ENCODE assay signal across 16 cellular contexts in genomic region chr15:73941449-73941848, GRCh38. TPM values are rescaled to one million over a fixed set of nuclear protein-coding genes. Genes with fewer than 3 reads are reported as not detected.
A peak's percentile ranks its signal among the peaks of the same experiment; 100 is the strongest.
DNase-seq lines count a peak whose midpoint lies in the region; ATAC-seq and TF ChIP-seq lines count a peak whose summit lies in the region.
"Had no signal": no experiment of that assay in that cellular context is flagged by ENCODE, and none has a peak within 500 bp of the region (broad histone marks: within the 10 kb centered on the region; RNA-seq: fewer than 3 reads in every experiment).

No MANE protein-coding gene starts in this region.

- CTCF ChIA-PET in activated CD8-positive, alpha-beta memory T cell treated with anti-CD3 and anti-CD28 coated beads, Interleukin-2, amount 10 ng/mL, durations not matched to agents 7 days and 5 days (lab: Charles Lee): interaction anchor here (1.0 to 6.2 kb wide), 4 partner anchors 13 to 107 kb away, joined by 3 to 46 read pairs (median 3); partner anchors contain the start of gene LOXL1

- H3K9me2 ChIP-seq in MM.1S (replicated peaks; ENCODE audit: insufficient read depth, low read length): no peaks in the 10 kb centered on the region

- intact Hi-C loops in posterior vena cava (cut with DNase I): no loop called here

- H3K9me3 ChIP-seq in BLaER1 (no peaks in the 10 kb centered on the region), MM.1S (replicated peaks; ENCODE audit: insufficient read depth, low read length) (no peaks in the 10 kb centered on the region), endodermal cell (ENCODE audit: control insufficient read depth, low read length) (no peaks in the 10 kb centered on the region)
- H3K9me3 ChIP-seq: upper lobe of left lung had no signal

- no peaks in the 10 kb centered on the region for H3K36me3 Mint-ChIP-seq in endodermal cell (ENCODE audit: low read depth)
- no peaks in the 10 kb centered on the region for H3K36me3 Mint-ChIP-seq in activated CD8-positive, alpha-beta memory T cell treated with anti-CD3 and anti-CD28 coated beads, Interleukin-2, amount 10 ng/mL, durations not matched to agents 7 days and 5 days
- H3K36me3 Mint-ChIP-seq: natural killer cell had no signal

- H3K4me2 ChIP-seq in BLaER1 (no peak overlapping the region), MM.1S (ENCODE audit: low read depth, low read length) (peak overlapping the region; percentile 9; the same call in 1 of the 2 replicates)
- H3K4me2 ChIP-seq: GM23338 had no signal

- TF ChIP-seq CTCF in MM.1S (IDR thresholded peaks at IDR 0.05; ENCODE audit: low read length): no peak
- TF ChIP-seq CTCF in endodermal cell (conservative IDR thresholded peaks at IDR 0.05): no peak

- H3K27me3 Mint-ChIP-seq in endodermal cell (ENCODE audit: insufficient read depth): peaks cover 6% of the 10 kb centered on the region
- H3K27me3 Mint-ChIP-seq in activated CD8-positive, alpha-beta memory T cell treated with anti-CD3 and anti-CD28 coated beads, Interleukin-2, amount 10 ng/mL, durations not matched to agents 7 days and 5 days: no peaks in the 10 kb centered on the region

- no peak overlapping the region for H3K27ac Mint-ChIP-seq in endodermal cell
- no peak overlapping the region for H3K27ac Mint-ChIP-seq in activated CD8-positive, alpha-beta memory T cell treated with anti-CD3 and anti-CD28 coated beads, Interleukin-2, amount 10 ng/mL, durations not matched to agents 7 days and 5 days
- H3K27ac Mint-ChIP-seq: GM23338 had no signal

- no peak overlapping the region for H3K4me3 ChIP-seq in BLaER1
- H3K4me3 ChIP-seq in MM.1S (ENCODE audit: low read length): no peak overlapping the region
- H3K4me3 ChIP-seq in endodermal cell (ENCODE audit: low read length): no peak overlapping the region
- H3K4me3 ChIP-seq: GM23338, SK-N-MC, upper lobe of left lung had no signal

- H3K4me1 ChIP-seq in BLaER1: peaks cover 37% of the 10 kb centered on the region
- H3K4me1 ChIP-seq in MM.1S (ENCODE audit: low read length): peaks cover 10% of the 10 kb centered on the region
- H3K4me1 ChIP-seq in endodermal cell (ENCODE audit: control insufficient read depth, insufficient read depth, low read length): peaks cover 8% of the 10 kb centered on the region

- peaks cover 23% of the 10 kb centered on the region for H3K4me1 Mint-ChIP-seq in endodermal cell
- peaks cover 18% of the 10 kb centered on the region for H3K4me1 Mint-ChIP-seq in activated CD8-positive, alpha-beta memory T cell treated with anti-CD3 and anti-CD28 coated beads, Interleukin-2, amount 10 ng/mL, durations not matched to agents 7 days and 5 days

- whole genome bisulfite sequencing in endodermal cell (ENCODE audit: insufficient coverage in 1 of 2, insufficient read length in 1 of 2), 2 experiments: 65 to 93% methylated on average over 2 to 3 of the region's 3 CpGs

- H3K27ac ChIP-seq in BLaER1 (0 out of 2 replicates have a peak overlapping the region, but pooled peaks have one; percentile 11), MM.1S (ENCODE audit: low read length) (no peak overlapping the region), endodermal cell (ENCODE audit: low read depth, low read length) (peak overlapping the region; percentile 4)
- H3K27ac ChIP-seq: SK-N-MC, upper lobe of left lung had no signal

- no peaks in the 10 kb centered on the region for H3K9me3 Mint-ChIP-seq in endodermal cell
- H3K9me3 Mint-ChIP-seq in activated CD8-positive, alpha-beta memory T cell treated with anti-CD3 and anti-CD28 coated beads, Interleukin-2, amount 10 ng/mL, durations not matched to agents 7 days and 5 days (ENCODE audit: low read depth): no peaks in the 10 kb centered on the region
- H3K9me3 Mint-ChIP-seq: GM23338, natural killer cell had no signal

- H3K9ac ChIP-seq in BLaER1 (no peak overlapping the region), MM.1S (ENCODE audit: low read length) (no peak overlapping the region), endodermal cell (ENCODE audit: extremely low read depth, low read length, poor library complexity, severe bottlenecking) (no peak overlapping the region)

- H3K79me2 ChIP-seq in MM.1S (ENCODE audit: low read length): no peaks in the 10 kb centered on the region

- no peak for ATAC-seq in GM21423 (IDR thresholded peaks at IDR 0.05; ENCODE audit: unreplicated experiment)
- no peak for ATAC-seq in GM21381 (IDR thresholded peaks at IDR 0.05; ENCODE audit: unreplicated experiment)
- no peak for ATAC-seq in activated CD8-positive, alpha-beta memory T cell treated with anti-CD3 and anti-CD28 coated beads, Interleukin-2, amount 10 ng/mL, durations not matched to agents 7 days and 5 days
- ATAC-seq: GM23338, sciatic nerve had no signal

- no peaks in the 10 kb centered on the region for H3K36me3 ChIP-seq in BLaER1
- no peaks in the 10 kb centered on the region for H3K36me3 ChIP-seq in MM.1S (replicated peaks; ENCODE audit: insufficient read depth, low read length)
- H3K36me3 ChIP-seq in endodermal cell (ENCODE audit: control insufficient read depth, insufficient read depth, low read length): no peaks in the 10 kb centered on the region
- H3K36me3 ChIP-seq: upper lobe of left lung had no signal

- H3K4me3 Mint-ChIP-seq in endodermal cell: no peak overlapping the region
- H3K4me3 Mint-ChIP-seq in activated CD8-positive, alpha-beta memory T cell treated with anti-CD3 and anti-CD28 coated beads, Interleukin-2, amount 10 ng/mL, durations not matched to agents 7 days and 5 days: no peak overlapping the region
- H3K4me3 Mint-ChIP-seq: GM23338, natural killer cell had no signal

- H2AFZ ChIP-seq in MM.1S (ENCODE audit: low read length): no peak overlapping the region
- H2AFZ ChIP-seq: GM23338 had no signal

- H3K27me3 ChIP-seq in BLaER1 (no peaks in the 10 kb centered on the region), MM.1S (replicated peaks; ENCODE audit: insufficient read depth, low read length) (0 out of 2 replicates have a peak, but pooled peaks cover 4% of the 10 kb centered on the region), endodermal cell (ENCODE audit: control insufficient read depth, insufficient read depth, low read length, poor library complexity, severe bottlenecking) (no peaks in the 10 kb centered on the region)
- H3K27me3 ChIP-seq: upper lobe of left lung had no signal

- no peak for DNase-seq in MM.1S
- no peak for DNase-seq in endodermal cell
- peak; percentile 60 for DNase-seq in posterior vena cava (ENCODE audit: low spot score)
- no peak for DNase-seq in T1000 (lab: John Stamatoyannopoulos, UW)
- no peak for DNase-seq in activated CD8-positive, alpha-beta memory T cell treated with anti-CD3 and anti-CD28 coated beads, Interleukin-2, amount 10 ng/mL, durations not matched to agents 7 days and 5 days
- DNase-seq: activated effector memory CD4-positive, alpha-beta T cell treated with anti-CD3 and anti-CD28 coated beads, Interleukin-2, amount 50 U/mL, for 16 hours; natural killer cell; NCI-H2107; stimulated activated CD4-positive, alpha-beta T cell treated with anti-CD3 and anti-CD28 coated beads, Interleukin-4, amount 100 ng/mL, for 4 hours; upper lobe of left lung had no signal

- H3F3A ChIP-seq in MM.1S (ENCODE audit: insufficient read depth, low read length): no peaks in the 10 kb centered on the region

- H4K20me1 ChIP-seq in BLaER1 (no peaks in the 10 kb centered on the region), MM.1S (ENCODE audit: insufficient read depth, low read length) (no peaks in the 10 kb centered on the region)

RNA-seq across cellular contexts. Expression of gene LOXL1, which starts 15.2 kb away (rescaled TPM):
- 10 to 100 TPM; 21.3 to 31.8 TPM for total RNA-seq in endodermal cell
- polyA plus RNA-seq in endodermal cell (2013, experiment 1 of 2): 92.7 TPM
- 93.8 TPM for polyA plus RNA-seq in endodermal cell (2013, experiment 2 of 2)
- 100 to 1,000 TPM in 1 of 2 donors, 10 to 100 TPM in 1; 94.6 to 110 TPM for total RNA-seq in posterior vena cava
- total RNA-seq in activated CD8-positive, alpha-beta memory T cell treated with anti-CD3 and anti-CD28 coated beads, Interleukin-2, amount 10 ng/mL, durations not matched to agents 7 days and 5 days: 1 to 10 TPM; 1.8 to 8.6 TPM

RNA-seq across cellular contexts. Expression of gene STOML1, which starts 50.6 kb away (rescaled TPM):
- total RNA-seq in endodermal cell (1 to 10 TPM; 4.4 to 5.5 TPM), posterior vena cava (10 to 100 TPM; 17.3 to 20.1 TPM)
- polyA plus RNA-seq in endodermal cell (2013, experiment 1 of 2): 7.9 TPM
- polyA plus RNA-seq in endodermal cell (2013, experiment 2 of 2): 6.8 TPM
- total RNA-seq in activated CD8-positive, alpha-beta memory T cell treated with anti-CD3 and anti-CD28 coated beads, Interleukin-2, amount 10 ng/mL, durations not matched to agents 7 days and 5 days: 1 to 10 TPM; 7.9 to 8.6 TPM

RNA-seq across cellular contexts. Expression of gene PML, which starts 53.1 kb away (rescaled TPM):
- total RNA-seq in endodermal cell (10 to 100 TPM; 26.5 to 28.9 TPM), posterior vena cava (10 to 100 TPM; 49.2 to 50.7 TPM)
- 25.5 TPM for polyA plus RNA-seq in endodermal cell (2013, experiment 1 of 2)
- 23.7 TPM for polyA plus RNA-seq in endodermal cell (2013, experiment 2 of 2)
- total RNA-seq in activated CD8-positive, alpha-beta memory T cell treated with anti-CD3 and anti-CD28 coated beads, Interleukin-2, amount 10 ng/mL, durations not matched to agents 7 days and 5 days: 100 to 1,000 TPM; 104 to 152 TPM
